In the genomic region with DNA sequence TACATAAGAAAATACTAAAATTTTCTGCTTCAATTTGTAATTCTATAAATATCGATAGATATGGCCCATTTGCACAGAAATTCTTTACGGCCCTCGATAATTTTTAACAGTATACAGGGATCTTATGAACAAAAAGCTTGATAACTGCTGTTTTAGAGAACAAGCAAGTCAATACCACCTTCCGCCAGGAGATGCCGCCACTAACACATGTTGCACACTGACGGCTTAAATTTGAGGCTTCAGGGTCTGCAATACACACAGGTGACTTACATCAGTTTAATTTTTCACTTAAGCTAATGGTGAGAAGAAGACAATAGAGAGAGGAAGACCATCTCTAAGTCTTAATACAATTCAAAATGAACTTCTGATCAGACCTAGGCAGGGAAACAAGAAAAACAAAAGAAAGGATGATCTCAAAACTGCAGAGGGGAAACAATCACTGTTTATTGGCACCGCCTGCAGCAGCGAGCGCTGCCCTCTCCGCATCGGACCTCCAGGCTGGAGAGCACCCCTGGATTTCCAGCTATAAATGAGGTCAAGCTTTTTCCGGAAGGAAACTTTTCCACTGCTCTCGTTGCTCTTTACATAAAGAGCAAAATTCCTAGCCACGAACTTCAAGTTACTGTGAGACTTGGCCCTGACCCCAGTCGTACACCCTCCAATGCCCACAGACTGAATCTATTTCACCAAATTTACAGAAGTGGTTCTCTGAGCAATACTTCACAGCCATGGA, we compare ENCODE assay signal across 9 cellular contexts. TPM values are rescaled to one million over a fixed set of nuclear protein-coding genes. Genes with fewer than 3 reads are reported as not detected.
A peak's percentile ranks its signal among the peaks of the same experiment; 100 is the strongest.
DNase-seq lines count a peak whose midpoint lies in the region; ATAC-seq and TF ChIP-seq lines count a peak whose summit lies in the region.
"Had no signal": no experiment of that assay in that cellular context is flagged by ENCODE, and none has a peak within 500 bp of the region (broad histone marks: within the 10 kb centered on the region; RNA-seq: fewer than 3 reads in every experiment).

No MANE protein-coding gene starts in this region.

- DNase-seq in DMS153 treated with DMSO at 0.1 percent for 48 hours (lab: John Stamatoyannopoulos, UW; ENCODE audit: unreplicated experiment) (peak; percentile 76), MV-4-11 (lab: John Stamatoyannopoulos, UW) (peak; percentile 29), SK-N-DZ (ENCODE audit: low spot score) (peak; percentile 71), amygdala (lab: John Stamatoyannopoulos, UW) (peak in 42 of 56 donors; percentile 1 to 88 (median 23)), hepatocyte (ENCODE audit: low spot score) (peak; percentile 80), GM19238 (ENCODE audit: insufficient read length, low spot score) (no peak)
- DNase-seq in stimulated activated CD4-positive, alpha-beta T cell treated with anti-CD3 and anti-CD28 coated beads, Interleukin-12 subunit alpha, Interleukin-12 subunit beta, amount 100 ng/mL, for 4 hours = peak; percentile 53

- ATAC-seq in GM21723 (IDR thresholded peaks at IDR 0.05; ENCODE audit: unreplicated experiment) = peak; percentile 63

- no peaks in the 10 kb centered on the region for H3K9me3 ChIP-seq in hepatocyte (ENCODE audit: low read depth)

- peaks cover 20% of the 10 kb centered on the region for H3K27me3 ChIP-seq in hepatocyte

- 51% methylated on average over 15 of the region's 15 CpGs for WGBS in hepatocyte (ENCODE audit: low lambda C conversion rate, missing lambda C conversion rate)

- H4K20me1 ChIP-seq in hepatocyte (ENCODE audit: insufficient read depth, poor library complexity, severe bottlenecking) = no peaks in the 10 kb centered on the region

- no peaks in the 10 kb centered on the region for H3K4me1 ChIP-seq in hepatocyte (ENCODE audit: insufficient read depth)

- H2AFZ ChIP-seq in hepatocyte = no peak overlapping the region

- no peak overlapping the region for H3K4me2 ChIP-seq in hepatocyte

- H3K27ac ChIP-seq in hepatocyte = no peak overlapping the region

- no peaks in the 10 kb centered on the region for H3K9me2 ChIP-seq in hepatocyte (replicated peaks; ENCODE audit: insufficient read depth)

- no peaks in the 10 kb centered on the region for H3K36me3 ChIP-seq in hepatocyte (replicated peaks; ENCODE audit: insufficient read depth, low read depth)

- H3K4me3 ChIP-seq in hepatocyte = no peak overlapping the region

- H3K79me2 ChIP-seq in hepatocyte = no peaks in the 10 kb centered on the region

- TF ChIP-seq CTCF in hepatocyte (IDR thresholded peaks at IDR 0.05; ENCODE audit: poor library complexity) = peak; percentile 89

RNA-seq across cellular contexts. Expression of a gene that starts 53.9 kb away (rescaled TPM):
- polyA plus RNA-seq in SK-N-DZ (2014; cell fraction: cytosol; rRNA removed) = not detected in 2 replicates
- not detected in 2 replicates for polyA plus RNA-seq in SK-N-DZ (2014; cell fraction: nucleus; rRNA removed)
- 0.37 TPM in 1 of 2 replicates, not detected in the other for total RNA-seq in hepatocyte
- polyA plus RNA-seq in hepatocyte = 0.61 TPM in 1 of 2 replicates, not detected in the other
- polyA plus RNA-seq: urinary bladder had no signal
